ENCODE assay signal across 8 cellular contexts in the genomic region with DNA sequence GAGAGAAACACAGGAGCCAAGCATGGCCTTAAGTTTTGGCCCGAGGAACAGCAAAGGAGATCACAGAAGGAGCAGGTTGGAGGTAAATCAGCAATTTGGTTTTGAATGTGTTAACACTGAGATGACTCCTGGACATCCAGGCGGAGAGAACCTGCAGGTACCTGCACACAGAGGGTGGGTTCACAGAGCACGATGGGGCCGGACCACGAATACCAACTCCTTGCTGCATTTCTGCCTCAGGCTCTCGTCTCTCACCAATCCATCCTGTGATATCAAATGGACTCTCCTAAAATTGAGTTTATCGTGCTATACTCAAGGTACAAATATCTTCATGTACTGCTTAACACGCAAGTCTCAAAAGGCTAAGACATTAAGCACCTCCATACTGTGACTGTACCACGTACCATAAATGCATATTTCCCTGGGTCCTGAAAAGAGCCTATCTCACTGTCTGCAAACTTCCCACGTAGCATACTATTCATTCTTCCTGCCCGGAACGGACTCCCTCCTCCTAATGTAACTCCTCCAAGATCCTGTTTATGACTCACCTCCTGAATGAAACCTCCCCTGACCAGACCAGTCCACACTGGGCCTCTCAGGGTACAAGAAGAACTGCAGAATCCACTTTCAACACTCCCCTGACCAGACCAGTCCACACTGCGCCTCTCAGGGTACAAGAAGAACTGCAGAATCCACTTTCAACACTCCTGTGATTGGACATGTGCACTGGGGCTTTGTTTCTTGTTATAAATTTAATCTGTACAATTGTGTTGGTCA.
A peak's percentile ranks its signal among the peaks of the same experiment; 100 is the strongest.
DNase-seq lines count a peak whose midpoint lies in the region; ATAC-seq and TF ChIP-seq lines count a peak whose summit lies in the region.

No MANE protein-coding gene starts in this region.

- peaks cover 11% of the 10 kb centered on the region for H3K4me1 Mint-ChIP-seq in brain
- H3K4me1 Mint-ChIP-seq in natural killer cell treated with Interleukin-12 subunit alpha and Interleukin-12 subunit beta and Interleukin-15 and Interleukin-18, amount 100 ng/mL, for 72 hours (ENCODE audit: low read depth in 2 of 2): peaks cover 3 to 15% of the 10 kb centered on the region in 2 donors

- peak overlapping the region in 1 of 5 experiments; percentile 47 for H3K4me3 Mint-ChIP-seq in brain
- no peak overlapping the region for H3K4me3 Mint-ChIP-seq in natural killer cell treated with Interleukin-12 subunit alpha and Interleukin-12 subunit beta and Interleukin-15 and Interleukin-18, amount 100 ng/mL, for 72 hours

- H3K27me3 ChIP-seq in kidney epithelial cell (ENCODE audit: control insufficient read depth, insufficient read depth, low read length): no peaks in the 10 kb centered on the region

- TF ChIP-seq CTCF in brain (conservative IDR thresholded peaks at IDR 0.05): no peak
- peak; percentile 8 for TF ChIP-seq CTCF in kidney epithelial cell (IDR thresholded peaks at IDR 0.05; ENCODE audit: insufficient read depth, low read length, poor library complexity, severe bottlenecking)
- TF ChIP-seq CTCF in GM10266 (IDR thresholded peaks at IDR 0.05; ENCODE audit: control insufficient read depth, insufficient read depth, low read depth, missing control alignments): no peak

- H3K27me3 Mint-ChIP-seq in brain: peaks cover 9% of the 10 kb centered on the region
- H3K27me3 Mint-ChIP-seq in natural killer cell treated with Interleukin-12 subunit alpha and Interleukin-12 subunit beta and Interleukin-15 and Interleukin-18, amount 100 ng/mL, for 72 hours: peaks cover 0 to 6% of the 10 kb centered on the region in 2 donors

- no peaks in the 10 kb centered on the region for H3K36me3 ChIP-seq in kidney epithelial cell (ENCODE audit: control insufficient read depth, insufficient read depth, low read length)

- peaks cover 0 to 3% (median 0%) of the 10 kb centered on the region in 5 experiments for H3K9me3 Mint-ChIP-seq in brain
- H3K9me3 Mint-ChIP-seq in natural killer cell treated with Interleukin-12 subunit alpha and Interleukin-12 subunit beta and Interleukin-15 and Interleukin-18, amount 100 ng/mL, for 72 hours: peaks cover 4% of the 10 kb centered on the region

- no peak overlapping the region for H3K4me3 ChIP-seq in kidney epithelial cell (ENCODE audit: low read depth, low read length)

- DNase-seq in ACHN: peak; percentile 79
- DNase-seq in HS-5 (ENCODE audit: low read depth): peak; percentile 55
- DNase-seq in kidney epithelial cell (ENCODE audit: low read depth): peak; percentile 90
- no peak for DNase-seq in natural killer cell treated with Interleukin-12 subunit alpha and Interleukin-12 subunit beta and Interleukin-15 and Interleukin-18, amount 100 ng/mL, for 72 hours (ENCODE audit: low spot score)
- no peak for DNase-seq in GM10266 (ENCODE audit: extremely low spot score)

- H3K27ac Mint-ChIP-seq in brain: peak overlapping the region in 3 of 5 experiments; percentile 51 to 78 (median 55)
- H3K27ac Mint-ChIP-seq in natural killer cell treated with Interleukin-12 subunit alpha and Interleukin-12 subunit beta and Interleukin-15 and Interleukin-18, amount 100 ng/mL, for 72 hours: no peak overlapping the region

- H3K36me3 Mint-ChIP-seq in brain: peaks cover 7% of the 10 kb centered on the region
- no peaks in the 10 kb centered on the region for H3K36me3 Mint-ChIP-seq in natural killer cell treated with Interleukin-12 subunit alpha and Interleukin-12 subunit beta and Interleukin-15 and Interleukin-18, amount 100 ng/mL, for 72 hours

- in situ Hi-C loops in ACHN (cut with HindIII; ENCODE audit: low pct_ligation_motif_present, low pct_unique_long_range_greater_than_20kb, low sequenced_read_pairs): no loop called here

- no peak for ATAC-seq in natural killer cell treated with Interleukin-12 subunit alpha and Interleukin-12 subunit beta and Interleukin-15 and Interleukin-18, amount 100 ng/mL, for 72 hours
- ATAC-seq in HG03457 (IDR thresholded peaks at IDR 0.05; ENCODE audit: unreplicated experiment): no peak
- no peak for ATAC-seq in HG03442 (IDR thresholded peaks at IDR 0.05; ENCODE audit: unreplicated experiment)

Comparison
In these comparisons a context has a peak if more than half of its experiments do, and no peak if none do; other contexts are left out.
1. DNase-seq: peak in ACHN (single experiment), HS-5 (single experiment) and kidney epithelial cell (single experiment); none in natural killer cell treated with Interleukin-12 subunit alpha and Interleukin-12 subunit beta and Interleukin-15 and Interleukin-18, amount 100 ng/mL, for 72 hours (single experiment) and GM10266 (single experiment).
2. H3K27ac Mint-ChIP-seq: peak in brain (3 of 5); none in natural killer cell treated with Interleukin-12 subunit alpha and Interleukin-12 subunit beta and Interleukin-15 and Interleukin-18, amount 100 ng/mL, for 72 hours (0 of 2).